In genomic region chr16:49486350-49486749, GRCh38 we compare ENCODE assay signal across 35 cellular contexts.
"Had no signal": no experiment of that assay in that cellular context is flagged by ENCODE, and none has a peak within 500 bp of the region (broad histone marks: within the 10 kb centered on the region; RNA-seq: fewer than 3 reads in every experiment).

No MANE protein-coding gene starts in this region.

- H3K9me3 Mint-ChIP-seq: activated B cell treated with CpG ODN at 0.5 μM for 24 hours; activated CD4-positive, alpha-beta memory T cell treated with anti-CD3 and anti-CD28 coated beads for 36 hours; activated CD4-positive, alpha-beta T cell treated with anti-CD3 and anti-CD28 coated beads, Interleukin-2, amount 10 ng/mL, durations not matched to agents 24 days and 14 days; activated CD8-positive, alpha-beta T cell treated with anti-CD3 and anti-CD28 coated beads for 36 hours; activated naive CD4-positive, alpha-beta T cell treated with anti-CD3 and anti-CD28 coated beads for 36 hours; activated naive CD4-positive, alpha-beta T cell treated with anti-CD3 and anti-CD28 coated beads, Interleukin-2, amount 50 U/mL, for 24 hours; activated naive CD8-positive, alpha-beta T cell treated with anti-CD3 and anti-CD28 coated beads, Interleukin-2, amount 10 ng/mL, durations not matched to agents 7 days and 5 days; activated naive CD8-positive, alpha-beta T cell treated with anti-CD3 and anti-CD28 coated beads, Interleukin-2, amount 50 U/mL, for 24 hours; activated T-cell treated with anti-CD3 and anti-CD28 coated beads, Interleukin-2, amount 50 U/mL, for 4 hours; activated T-cell treated with anti-CD3 and anti-CD28 coated beads, Interleukin-2, amount 50 U/mL, for 72 hours; activated T-helper 1 cell treated with anti-CD3 and anti-CD28 coated beads, Interleukin-12 subunit alpha, Interleukin-12 subunit beta, Interleukin-2, Interleukin-4 antibody, amounts not matched to agents 30 ng/mL and 10 ng/mL and 1 ng/mL, durations not matched to agents 14 hours and 24 hours and 36 hours; activated T-helper 17 cell treated with anti-CD3 and anti-CD28 coated beads, Interleukin-2, amount 50 U/mL, for 72 hours; T-helper 1 cell treated with Interleukin-12 subunit alpha and Interleukin-12 subunit beta and Interleukin-4 antibody, amounts not matched to agents 30 μg/mL and 1 μg/mL, for 36 hours; T-helper 2 cell treated with Interferon-gamma antibody and Interleukin-4, amounts not matched to agents 5 μg/mL and 100 μg/mL, for 36 hours had no signal

- H3K27me3 ChIP-seq: ascending aorta had no signal

- ATAC-seq: activated CD8-positive, alpha-beta T cell treated with anti-CD3 and anti-CD28 coated beads for 36 hours; activated naive CD8-positive, alpha-beta T cell treated with anti-CD3 and anti-CD28 coated beads, Interleukin-2, amount 50 U/mL, for 24 hours; activated T-cell treated with anti-CD3 and anti-CD28 coated beads, Interleukin-2, amount 50 U/mL, for 4 hours; activated T-cell treated with anti-CD3 and anti-CD28 coated beads, Interleukin-2, amount 50 U/mL, for 72 hours; activated T-helper 17 cell treated with anti-CD3 and anti-CD28 coated beads, Interleukin-2, amount 50 U/mL, for 72 hours had no signal

- H3K36me3 Mint-ChIP-seq: activated CD4-positive, alpha-beta memory T cell treated with anti-CD3 and anti-CD28 coated beads for 36 hours; activated naive CD4-positive, alpha-beta T cell treated with anti-CD3 and anti-CD28 coated beads, Interleukin-2, amount 50 U/mL, for 24 hours; activated naive CD8-positive, alpha-beta T cell; activated naive CD8-positive, alpha-beta T cell treated with anti-CD3 and anti-CD28 coated beads, Interleukin-2, amount 10 ng/mL, durations not matched to agents 7 days and 5 days; brain had no signal

- H3K36me3 ChIP-seq: ascending aorta, cardiac muscle cell had no signal

- H3K27me3 Mint-ChIP-seq: activated naive CD4-positive, alpha-beta T cell treated with anti-CD3 and anti-CD28 coated beads, Interleukin-2, amount 50 U/mL, for 24 hours; activated naive CD8-positive, alpha-beta T cell treated with anti-CD3 and anti-CD28 coated beads, Interleukin-2, amount 50 U/mL, for 24 hours had no signal

- H3K4me1 Mint-ChIP-seq: activated CD4-positive, alpha-beta T cell treated with anti-CD3 and anti-CD28 coated beads, Interleukin-2, amount 10 ng/mL, durations not matched to agents 24 days and 14 days; activated naive CD8-positive, alpha-beta T cell treated with anti-CD3 and anti-CD28 coated beads, Interleukin-2, amount 50 U/mL, for 24 hours; activated T-helper 17 cell treated with anti-CD3 and anti-CD28 coated beads, Interleukin-2, amount 50 U/mL, for 72 hours had no signal

- H3K4me3 ChIP-seq: ascending aorta, cardiac muscle cell had no signal

- H3K27ac ChIP-seq: cardiac muscle cell, VCaP had no signal

- DNase-seq: activated B cell treated with CpG ODN at 0.5 μM for 24 hours; activated CD4-positive, alpha-beta memory T cell treated with anti-CD3 and anti-CD28 coated beads for 36 hours; activated CD4-positive, alpha-beta T cell treated with anti-CD3 and anti-CD28 coated beads for 4 hours; activated CD4-positive, alpha-beta T cell treated with anti-CD3 and anti-CD28 coated beads, Interleukin-2, amount 10 ng/mL, durations not matched to agents 24 days and 14 days; activated CD4-positive, alpha-beta T cell treated with anti-CD3 and anti-CD28 coated beads, Interleukin-2, amount 50 U/mL, for 1 hour; activated CD4-positive, alpha-beta T cell treated with anti-CD3 and anti-CD28 coated beads, Interleukin-2, amount 50 U/mL, for 4 hours; activated CD8-positive, alpha-beta memory T cell treated with anti-CD3 and anti-CD28 coated beads, Interleukin-2, amount 50 U/mL, for 4 hours; activated CD8-positive, alpha-beta T cell treated with anti-CD3 and anti-CD28 coated beads for 36 hours; activated effector memory CD4-positive, alpha-beta T cell treated with anti-CD3 and anti-CD28 coated beads, Interleukin-2, amount 50 U/mL, for 16 hours; activated gamma-delta T cell treated with Interleukin-2 at 50 U/mL for 16 hours; activated naive CD4-positive, alpha-beta T cell; activated naive CD4-positive, alpha-beta T cell treated with anti-CD3 and anti-CD28 coated beads for 36 hours; activated naive CD8-positive, alpha-beta T cell treated with anti-CD3 and anti-CD28 coated beads, Interleukin-2, amount 10 ng/mL, durations not matched to agents 7 days and 5 days; activated naive CD8-positive, alpha-beta T cell treated with anti-CD3 and anti-CD28 coated beads, Interleukin-2, amount 50 U/mL, for 24 hours; activated T-cell treated with anti-CD3 and anti-CD28 coated beads for 4 hours; activated T-cell treated with anti-CD3 and anti-CD28 coated beads, Interleukin-2, amount 50 U/mL, for 1 hour; activated T-cell treated with anti-CD3 and anti-CD28 coated beads, Interleukin-2, amount 50 U/mL, for 4 hours; activated T-cell treated with anti-CD3 and anti-CD28 coated beads, Interleukin-2, amount 50 U/mL, for 72 hours; amygdala; anterior cingulate cortex; central memory CD4-positive, alpha-beta T cell; SW 1271; T-helper 1 cell; T-helper 2 cell; T-helper 9 cell had no signal

- H3K27ac Mint-ChIP-seq: activated B cell treated with CpG ODN at 0.5 μM for 24 hours; activated CD4-positive, alpha-beta memory T cell treated with anti-CD3 and anti-CD28 coated beads for 36 hours; activated CD4-positive, alpha-beta T cell treated with anti-CD3 and anti-CD28 coated beads, Interleukin-2, amount 10 ng/mL, durations not matched to agents 24 days and 14 days; activated CD8-positive, alpha-beta T cell treated with anti-CD3 and anti-CD28 coated beads for 36 hours; activated naive CD4-positive, alpha-beta T cell treated with anti-CD3 and anti-CD28 coated beads for 36 hours; activated naive CD4-positive, alpha-beta T cell treated with anti-CD3 and anti-CD28 coated beads, Interleukin-2, amount 50 U/mL, for 24 hours; activated naive CD8-positive, alpha-beta T cell; activated naive CD8-positive, alpha-beta T cell treated with anti-CD3 and anti-CD28 coated beads, Interleukin-2, amount 10 ng/mL, durations not matched to agents 7 days and 5 days; activated naive CD8-positive, alpha-beta T cell treated with anti-CD3 and anti-CD28 coated beads, Interleukin-2, amount 50 U/mL, for 24 hours; activated T-cell treated with anti-CD3 and anti-CD28 coated beads, Interleukin-2, amount 50 U/mL, for 72 hours; activated T-helper 1 cell treated with anti-CD3 and anti-CD28 coated beads, Interleukin-12 subunit alpha, Interleukin-12 subunit beta, Interleukin-2, Interleukin-4 antibody, amounts not matched to agents 30 ng/mL and 10 ng/mL and 1 ng/mL, durations not matched to agents 14 hours and 24 hours and 36 hours; activated T-helper 17 cell treated with anti-CD3 and anti-CD28 coated beads, Interleukin-2, amount 50 U/mL, for 72 hours; T-helper 1 cell treated with Interleukin-12 subunit alpha and Interleukin-12 subunit beta and Interleukin-4 antibody, amounts not matched to agents 30 μg/mL and 1 μg/mL, for 36 hours; T-helper 2 cell treated with Interferon-gamma antibody and Interleukin-4, amounts not matched to agents 5 μg/mL and 100 μg/mL, for 36 hours had no signal

- H3K4me3 Mint-ChIP-seq: activated B cell treated with CpG ODN at 0.5 μM for 24 hours; activated CD4-positive, alpha-beta memory T cell treated with anti-CD3 and anti-CD28 coated beads for 36 hours; activated CD4-positive, alpha-beta T cell treated with anti-CD3 and anti-CD28 coated beads, Interleukin-2, amount 10 ng/mL, durations not matched to agents 24 days and 14 days; activated CD8-positive, alpha-beta T cell treated with anti-CD3 and anti-CD28 coated beads for 36 hours; activated naive CD4-positive, alpha-beta T cell treated with anti-CD3 and anti-CD28 coated beads for 36 hours; activated naive CD4-positive, alpha-beta T cell treated with anti-CD3 and anti-CD28 coated beads, Interleukin-2, amount 50 U/mL, for 24 hours; activated naive CD8-positive, alpha-beta T cell; activated naive CD8-positive, alpha-beta T cell treated with anti-CD3 and anti-CD28 coated beads, Interleukin-2, amount 10 ng/mL, durations not matched to agents 7 days and 5 days; activated naive CD8-positive, alpha-beta T cell treated with anti-CD3 and anti-CD28 coated beads, Interleukin-2, amount 50 U/mL, for 24 hours; activated T-cell treated with anti-CD3 and anti-CD28 coated beads, Interleukin-2, amount 50 U/mL, for 4 hours; activated T-cell treated with anti-CD3 and anti-CD28 coated beads, Interleukin-2, amount 50 U/mL, for 72 hours; activated T-helper 1 cell treated with anti-CD3 and anti-CD28 coated beads, Interleukin-12 subunit alpha, Interleukin-12 subunit beta, Interleukin-2, Interleukin-4 antibody, amounts not matched to agents 30 ng/mL and 10 ng/mL and 1 ng/mL, durations not matched to agents 14 hours and 24 hours and 36 hours; activated T-helper 17 cell treated with anti-CD3 and anti-CD28 coated beads, Interleukin-2, amount 50 U/mL, for 72 hours; brain; T-helper 1 cell treated with Interleukin-12 subunit alpha and Interleukin-12 subunit beta and Interleukin-4 antibody, amounts not matched to agents 30 μg/mL and 1 μg/mL, for 36 hours; T-helper 2 cell treated with Interferon-gamma antibody and Interleukin-4, amounts not matched to agents 5 μg/mL and 100 μg/mL, for 36 hours had no signal
